In genomic region chr20:41137412-41138216, GRCh38 we compare ENCODE assay signal across 1 cellular context.
A peak's percentile ranks its signal among the peaks of the same experiment; 100 is the strongest.
TF ChIP-seq lines count a peak whose summit lies in the region.

TSS of gene PLCG1 (plus strand) at chr20:41137543. CDS start at chr20:41137642, 99 bp downstream.

TF ChIP-seq in HepG2, 621 proteins besides CTCF, POLR2A, EP300 and RAD21 (continued from another document and continues in another):
- no peak for TF ChIP-seq ZNF224 (CRISPR knock-in tag; IDR thresholded peaks at IDR 0.05)
- no peak for TF ChIP-seq FOXA1 (IDR thresholded peaks at IDR 0.05)
- TF ChIP-seq FOXA1 (CRISPR knock-in tag; IDR thresholded peaks at IDR 0.05), result no peak
- no peak for TF ChIP-seq TCF7L2 (IDR thresholded peaks at IDR 0.05; ENCODE audit: low read depth, low read length)
- TF ChIP-seq ZNF282 (IDR thresholded peaks at IDR 0.05; ENCODE audit: partially characterized antibody), result no peak
- 0 out of 2 replicates have a peak, but pooled peaks have one; percentile 27 for TF ChIP-seq ZNF703 (CRISPR knock-in tag; IDR thresholded peaks at IDR 0.05; ENCODE audit: borderline replicate concordance)
- peak; percentile 91; the same call in 1 of the 2 replicates for TF ChIP-seq ZNF580 (CRISPR knock-in tag; IDR thresholded peaks at IDR 0.05; ENCODE audit: borderline replicate concordance, low read depth)
- TF ChIP-seq NBN (conservative IDR thresholded peaks at IDR 0.05), result no peak
- TF ChIP-seq SP140L (CRISPR knock-in tag; IDR thresholded peaks at IDR 0.05; ENCODE audit: borderline replicate concordance), result no peak; the same call in 1 of the 2 replicates
- TF ChIP-seq ATAD3A (CRISPR knock-in tag; IDR thresholded peaks at IDR 0.05), result 0 out of 2 replicates have a peak, but pooled peaks have one; percentile 48
- TF ChIP-seq HDAC1 (CRISPR knock-in tag; IDR thresholded peaks at IDR 0.05), result peak; percentile 73
- no peak for TF ChIP-seq ZNF589 (CRISPR knock-in tag; conservative IDR thresholded peaks at IDR 0.05)
- TF ChIP-seq ZNF264 (CRISPR knock-in tag; IDR thresholded peaks at IDR 0.05), result peak; percentile 77
- no peak; the same call in 1 of the 2 replicates for TF ChIP-seq MED13 (CRISPR knock-in tag; IDR thresholded peaks at IDR 0.05)
- 0 out of 2 replicates have a peak, but pooled peaks have one; percentile 12 for TF ChIP-seq ZNF333 (CRISPR knock-in tag; IDR thresholded peaks at IDR 0.05; ENCODE audit: borderline replicate concordance)
- TF ChIP-seq ZNF678 (CRISPR knock-in tag; IDR thresholded peaks at IDR 0.05), result 0 out of 2 replicates have a peak, but pooled peaks have one; percentile 10
- TF ChIP-seq DBP (CRISPR knock-in tag; IDR thresholded peaks at IDR 0.05; ENCODE audit: not compliant biosample characterization), result peak; percentile 76
- no peak; the same call in 1 of the 2 replicates for TF ChIP-seq ZBTB4 (CRISPR knock-in tag; IDR thresholded peaks at IDR 0.05; ENCODE audit: borderline replicate concordance)
- no peak; the same call in none of the 2 replicates for TF ChIP-seq ZSCAN21 (CRISPR knock-in tag; IDR thresholded peaks at IDR 0.05; ENCODE audit: borderline replicate concordance)
- TF ChIP-seq CHD2 (IDR thresholded peaks at IDR 0.05; ENCODE audit: low read depth, low read length), result 0 out of 2 replicates have a peak, but pooled peaks have one; percentile 6
- 0 out of 2 replicates have a peak, but pooled peaks have one; percentile 28 for TF ChIP-seq MAF1 (CRISPR knock-in tag; IDR thresholded peaks at IDR 0.05; ENCODE audit: borderline replicate concordance)
- TF ChIP-seq MNT (IDR thresholded peaks at IDR 0.05), result no peak
- TF ChIP-seq ZNF142 (CRISPR knock-in tag; IDR thresholded peaks at IDR 0.05), result no peak
- TF ChIP-seq ZNF350 (CRISPR knock-in tag; IDR thresholded peaks at IDR 0.05; ENCODE audit: borderline replicate concordance, low read depth), result peak; percentile 57; the same call in 1 of the 2 replicates
- no peak for TF ChIP-seq PAF1 (CRISPR knock-in tag; IDR thresholded peaks at IDR 0.05)
- TF ChIP-seq AKNA (CRISPR knock-in tag; IDR thresholded peaks at IDR 0.05; ENCODE audit: borderline replicate concordance), result no peak
- 0 out of 2 replicates have a peak, but pooled peaks have one; percentile 16 for TF ChIP-seq TEAD2 (CRISPR knock-in tag; IDR thresholded peaks at IDR 0.05)
- no peak; the same call in 1 of the 2 replicates for TF ChIP-seq ZNF567 (CRISPR knock-in tag; IDR thresholded peaks at IDR 0.05; ENCODE audit: borderline replicate concordance)
- TF ChIP-seq ZNF569 (CRISPR knock-in tag; IDR thresholded peaks at IDR 0.05; ENCODE audit: borderline replicate concordance), result no peak
- TF ChIP-seq REXO4 (CRISPR knock-in tag; IDR thresholded peaks at IDR 0.05; ENCODE audit: borderline replicate concordance), result 0 out of 2 replicates have a peak, but pooled peaks have one; percentile 10
- no peak for TF ChIP-seq KDM1A (CRISPR knock-in tag; IDR thresholded peaks at IDR 0.05)
- TF ChIP-seq PHF20 (CRISPR knock-in tag; IDR thresholded peaks at IDR 0.05), result no peak
- TF ChIP-seq SAFB2 (CRISPR knock-in tag; IDR thresholded peaks at IDR 0.05; ENCODE audit: borderline replicate concordance, low read depth), result no peak
- no peak for TF ChIP-seq SUZ12 (IDR thresholded peaks at IDR 0.05; ENCODE audit: low read depth, low read length)
- TF ChIP-seq SRY (CRISPR knock-in tag; IDR thresholded peaks at IDR 0.05), result peak; percentile 22
- no peak for TF ChIP-seq ZNF383 (CRISPR knock-in tag; IDR thresholded peaks at IDR 0.05; ENCODE audit: borderline replicate concordance)
- TF ChIP-seq ATF3 (CRISPR knock-in tag; IDR thresholded peaks at IDR 0.05), result peak; percentile 58
- TF ChIP-seq RBFOX2 (IDR thresholded peaks at IDR 0.05; ENCODE audit: low read depth, low read length), result peak; percentile 80
